ENCODE assay signal across 11 cellular contexts in genomic region chr1:2270260-2271100, GRCh38. TPM values are rescaled to one million over a fixed set of nuclear protein-coding genes. Genes with fewer than 3 reads are reported as not detected.
DNase-seq lines count a peak whose midpoint lies in the region; ATAC-seq and TF ChIP-seq lines count a peak whose summit lies in the region.
"Had no signal": no experiment of that assay in that cellular context is flagged by ENCODE, and none has a peak within 500 bp of the region (broad histone marks: within the 10 kb centered on the region; RNA-seq: fewer than 3 reads in every experiment).

No MANE protein-coding gene starts in this region.

- ATAC-seq in natural killer cell treated with Interleukin-12 subunit alpha and Interleukin-12 subunit beta and Interleukin-15 and Interleukin-18, amount 100 ng/mL, for 72 hours, result no peak
- no peak for ATAC-seq in natural killer cell
- ATAC-seq in left cardiac atrium, result peak; percentile 6 to 15
- no peak for ATAC-seq in HG02840 (IDR thresholded peaks at IDR 0.05; ENCODE audit: low FRiP score, unreplicated experiment)

- peaks cover 90% of the 10 kb centered on the region for H4K20me1 ChIP-seq in osteoblast (ENCODE audit: insufficient read depth, low read length)

- peaks cover 99% of the 10 kb centered on the region for H3K79me2 ChIP-seq in osteoblast (ENCODE audit: insufficient read depth, low read length)

- DNase-seq in natural killer cell treated with Interleukin-12 subunit alpha and Interleukin-12 subunit beta and Interleukin-15 and Interleukin-18, amount 100 ng/mL, for 72 hours (ENCODE audit: low spot score), result peak; percentile 52
- no peak for DNase-seq in natural killer cell
- no peak for DNase-seq in left cardiac atrium
- no peak for DNase-seq in osteoblast (ENCODE audit: insufficient read length, low spot score, missing footprints)
- no peak for DNase-seq in activated CD4-positive, CD25-positive, alpha-beta regulatory T cell treated with anti-CD3 and anti-CD28 coated beads, Interleukin-2, amount 50 U/mL, for 72 hours
- DNase-seq in stimulated activated CD4-positive, alpha-beta T cell treated with anti-CD3 and anti-CD28 coated beads, Interleukin-12 subunit alpha, Interleukin-12 subunit beta, amount 100 ng/mL, for 4 hours, result no peak
- DNase-seq in DMS53 (lab: John Stamatoyannopoulos, UW), result no peak
- DNase-seq: ACHN, anterior cingulate cortex, NCI-H1694 treated with DMSO at 0.1 percent for 48 hours had no signal

- no peak overlapping the region for H3K4me3 ChIP-seq in osteoblast (ENCODE audit: insufficient read depth, low read length)

- no peak overlapping the region for H3K27ac Mint-ChIP-seq in natural killer cell treated with Interleukin-12 subunit alpha and Interleukin-12 subunit beta and Interleukin-15 and Interleukin-18, amount 100 ng/mL, for 72 hours
- no peak overlapping the region for H3K27ac Mint-ChIP-seq in natural killer cell

- peaks cover 24% of the 10 kb centered on the region for H3K4me1 ChIP-seq in osteoblast (ENCODE audit: insufficient read depth, low read length)

- H3K4me2 ChIP-seq in osteoblast (ENCODE audit: insufficient read depth, low read length), result peak overlapping the region; percentile 32

- no peaks in the 10 kb centered on the region for H3K36me3 Mint-ChIP-seq in natural killer cell treated with Interleukin-12 subunit alpha and Interleukin-12 subunit beta and Interleukin-15 and Interleukin-18, amount 100 ng/mL, for 72 hours
- H3K36me3 Mint-ChIP-seq in natural killer cell, result no peaks in the 10 kb centered on the region

- peaks cover 9 to 22% of the 10 kb centered on the region in 2 donors for H3K4me1 Mint-ChIP-seq in natural killer cell treated with Interleukin-12 subunit alpha and Interleukin-12 subunit beta and Interleukin-15 and Interleukin-18, amount 100 ng/mL, for 72 hours (ENCODE audit: low read depth in 2 of 2)
- H3K4me1 Mint-ChIP-seq in natural killer cell, result peaks cover 11 to 33% of the 10 kb centered on the region in 2 donors

- peak overlapping the region; percentile 53 for H3K27ac ChIP-seq in osteoblast (ENCODE audit: low read depth, low read length)

- no peaks in the 10 kb centered on the region for H3K9me3 Mint-ChIP-seq in natural killer cell treated with Interleukin-12 subunit alpha and Interleukin-12 subunit beta and Interleukin-15 and Interleukin-18, amount 100 ng/mL, for 72 hours
- no peaks in the 10 kb centered on the region for H3K9me3 Mint-ChIP-seq in natural killer cell

- TF ChIP-seq CTCF in natural killer cell (IDR thresholded peaks at IDR 0.05) (no peak), osteoblast (IDR thresholded peaks at IDR 0.05; ENCODE audit: extremely low read depth, low read depth, low read length) (no peak)

- no peak overlapping the region for H2AFZ ChIP-seq in osteoblast (ENCODE audit: low read length)

- no peaks in the 10 kb centered on the region for H3K27me3 ChIP-seq in osteoblast (ENCODE audit: insufficient read depth, low read length)

- no peaks in the 10 kb centered on the region for H3K27me3 Mint-ChIP-seq in natural killer cell treated with Interleukin-12 subunit alpha and Interleukin-12 subunit beta and Interleukin-15 and Interleukin-18, amount 100 ng/mL, for 72 hours
- no peaks in the 10 kb centered on the region for H3K27me3 Mint-ChIP-seq in natural killer cell (ENCODE audit: low read depth in 2 of 2)

- no peaks in the 10 kb centered on the region for H3K36me3 ChIP-seq in osteoblast (ENCODE audit: insufficient read depth, low read length)

- no peaks in the 10 kb centered on the region for H3K9me3 ChIP-seq in osteoblast (ENCODE audit: low read depth, low read length)

- H3K4me3 Mint-ChIP-seq in natural killer cell treated with Interleukin-12 subunit alpha and Interleukin-12 subunit beta and Interleukin-15 and Interleukin-18, amount 100 ng/mL, for 72 hours, result no peak overlapping the region
- no peak overlapping the region for H3K4me3 Mint-ChIP-seq in natural killer cell

- intact Hi-C loops in natural killer cell (cut with micrococcal nuclease) (no loop called here), left cardiac atrium (cut with DNase I) (no loop called here)

RNA-seq across cellular contexts. Expression of gene SKI, which starts 42.4 kb away (rescaled TPM):
- 10 to 100 TPM; 16.5 to 42.7 TPM for total RNA-seq in natural killer cell treated with Interleukin-12 subunit alpha and Interleukin-12 subunit beta and Interleukin-15 and Interleukin-18, amount 100 ng/mL, for 72 hours
- total RNA-seq in natural killer cell (100 to 1,000 TPM in 2 of 3 donors, 10 to 100 TPM in 1; 96.9 to 145 (median 140) TPM), left cardiac atrium (10 to 100 TPM; 47.1 to 66.9 TPM), osteoblast (48.9 TPM in 2 replicates)

Comparison
In these comparisons a context has a peak if more than half of its experiments do, and no peak if none do; other contexts are left out.
1. ATAC-seq: peak in left cardiac atrium (2 of 2); none in natural killer cell treated with Interleukin-12 subunit alpha and Interleukin-12 subunit beta and Interleukin-15 and Interleukin-18, amount 100 ng/mL, for 72 hours (0 of 2), natural killer cell (0 of 3) and HG02840 (single experiment).